1 cellular context compared by ENCODE assay signal in the genomic region with DNA sequence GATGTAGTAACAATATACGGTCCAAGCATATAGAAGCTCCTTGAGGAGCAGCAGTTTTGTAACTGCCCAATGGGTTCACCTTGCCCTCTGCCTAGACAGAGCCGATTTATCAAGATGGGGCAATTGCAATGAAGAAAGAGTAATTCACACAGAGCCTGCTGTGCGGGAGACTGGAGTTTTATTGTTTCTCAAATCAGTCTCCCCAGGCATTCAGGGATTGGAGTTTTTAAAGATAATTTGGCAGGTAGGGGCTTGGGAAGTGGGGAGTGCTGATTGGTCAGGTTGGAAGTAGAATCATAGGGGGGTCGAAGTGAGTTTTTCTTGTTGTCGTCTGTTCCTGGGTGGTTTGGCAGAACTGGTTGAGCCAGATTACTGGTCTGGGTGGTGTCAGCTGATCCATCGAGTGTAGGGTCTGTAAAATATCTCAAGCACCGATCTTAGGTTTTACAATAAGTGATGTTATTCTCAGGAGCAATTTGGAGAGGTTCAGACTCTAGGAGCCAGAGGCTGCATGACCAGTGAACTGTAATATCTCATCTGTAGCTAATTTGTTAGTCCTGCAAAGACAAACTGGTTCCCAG.
TF ChIP-seq lines count a peak whose summit lies in the region.

No MANE protein-coding gene starts in this region.

TF ChIP-seq in HepG2, 621 proteins besides CTCF, POLR2A, EP300 and RAD21:
- no peak for TF ChIP-seq ZNF83 (CRISPR knock-in tag; IDR thresholded peaks at IDR 0.05; ENCODE audit: borderline replicate concordance)
- no peak for TF ChIP-seq MTF2 (CRISPR knock-in tag; IDR thresholded peaks at IDR 0.05; ENCODE audit: borderline replicate concordance)
- no peak for TF ChIP-seq GATAD2A (CRISPR knock-in tag; IDR thresholded peaks at IDR 0.05)
- no peak for TF ChIP-seq JUND (CRISPR knock-in tag; IDR thresholded peaks at IDR 0.05)
